ENCODE assay signal across 1 cellular context in genomic region chr17:45127583-45128300, GRCh38.
A peak's percentile ranks its signal among the peaks of the same experiment; 100 is the strongest.
TF ChIP-seq lines count a peak whose summit lies in the region.

No MANE protein-coding gene starts in this region.

TF ChIP-seq in HCT116, 20 proteins besides CTCF, POLR2A, EP300 and RAD21 (continued from another document):
- TF ChIP-seq CEBPB (IDR thresholded peaks at IDR 0.05; ENCODE audit: low read depth) (no peak), SRF (IDR thresholded peaks at IDR 0.05; ENCODE audit: low read depth) (no peak), SIN3A (IDR thresholded peaks at IDR 0.05; ENCODE audit: low read depth) (no peak), EGR1 (IDR thresholded peaks at IDR 0.05; ENCODE audit: low read depth) (no peak), TCF7L2 (IDR thresholded peaks at IDR 0.05; ENCODE audit: borderline replicate concordance, extremely low read depth, insufficient read depth, insufficient read length) (no peak), EZH2phosphoT487 (IDR thresholded peaks at IDR 0.05; ENCODE audit: borderline replicate concordance) (no peak), SP1 (IDR thresholded peaks at IDR 0.05; ENCODE audit: low read depth) (peak; percentile 64), JUND (IDR thresholded peaks at IDR 0.05) (no peak)
